8 cellular contexts compared by ENCODE assay signal in genomic region chr21:26169611-26170470, GRCh38. TPM values are rescaled to one million over a fixed set of nuclear protein-coding genes. Genes with fewer than 3 reads are reported as not detected.
DNase-seq lines count a peak whose midpoint lies in the region; ATAC-seq, FAIRE-seq and TF ChIP-seq lines count a peak whose summit lies in the region.

No MANE protein-coding gene starts in this region.

- DNase-seq in A549 (ENCODE audit: low read depth in 1 of 2, low spot score in 1 of 2) = peak; percentile 22 to 58
- DNase-seq in NCI-H2196 treated with DMSO at 0.1 percent for 48 hours (lab: John Stamatoyannopoulos, UW; ENCODE audit: unreplicated experiment) = peak; percentile 32
- DNase-seq in activated CD4-positive, alpha-beta T cell treated with anti-CD3 and anti-CD28 coated beads, Interleukin-2, amount 50 U/mL, for 48 hours = peak; percentile 54 to 66
- peak; percentile 10 for DNase-seq in effector CD4-positive, alpha-beta T cell
- DNase-seq in lower lobe of right lung = peak; percentile 75
- peak; percentile 44 to 46 for DNase-seq in stimulated activated CD4-positive, alpha-beta T cell treated with anti-CD3 and anti-CD28 coated beads, Interleukin-4, amount 100 ng/mL, for 4 hours

- FAIRE-seq in A549 (lab: Jason Lieb, UNC) = no peak

- H3K9me3 ChIP-seq in A549 = no peaks in the 10 kb centered on the region
- H3K9me3 ChIP-seq in lower lobe of right lung = no peaks in the 10 kb centered on the region

- no peak; the same call in 1 of the 2 replicates for TF ChIP-seq POLR2A in A549 (IDR thresholded peaks at IDR 0.05; ENCODE audit: low read length)

- intact Hi-C loops in lower lobe of right lung (cut with DNase I) = loop anchor here (10.0 kb wide), 1 partner anchor 275 kb away; no protein-coding TSS in a partner anchor

- WGBS in A549 (ENCODE audit: missing lambda C conversion rate) = 0% methylated on average over 13 of the region's 80 CpGs

- TF ChIP-seq CTCF in A549 (IDR thresholded peaks at IDR 0.05) (no peak), lower lobe of right lung (IDR thresholded peaks at IDR 0.05) (no peak)

- peak; percentile 69 to 81 for ATAC-seq in A549
- peak; percentile 39 for ATAC-seq in GM18867 (IDR thresholded peaks at IDR 0.05; ENCODE audit: unreplicated experiment)
- ATAC-seq in HG03066 (IDR thresholded peaks at IDR 0.05; ENCODE audit: low read depth, unreplicated experiment) = peak; percentile 46
- peak; percentile 75 to 79 for ATAC-seq in lower lobe of right lung

- H3K4me2 ChIP-seq in A549 = peak overlapping the region; percentile 65

- peak overlapping the region; percentile 92 to 96 for H3K27ac ChIP-seq in A549
- H3K27ac ChIP-seq in lower lobe of right lung = peak overlapping the region; percentile 85

- H3K4me1 ChIP-seq in A549 (peaks cover 38% of the 10 kb centered on the region), lower lobe of right lung (peaks cover 39% of the 10 kb centered on the region)

- H3K4me3 ChIP-seq in A549 (peak overlapping the region; percentile 87), lower lobe of right lung (peak overlapping the region; percentile 96)

- TF ChIP-seq EP300 in A549 (IDR thresholded peaks at IDR 0.05) = no peak

- POLR2A ChIA-PET in A549 (lab: Yijun Ruan, JAX) = interaction anchor here (1.8 kb wide), 1 partner anchor 30 kb away, joined by 8 read pairs; no protein-coding TSS in a partner anchor

- no peak for TF ChIP-seq RAD21 in A549 (conservative IDR thresholded peaks at IDR 0.05 in 1 of 2, IDR thresholded peaks at IDR 0.05 in 1 of 2)

- no peaks in the 10 kb centered on the region for H3K36me3 ChIP-seq in lower lobe of right lung

- CTCF ChIA-PET in A549 (lab: Yijun Ruan, JAX) = interaction anchor here (0.5 to 1.5 kb wide), 22 partner anchors 11 to 562 kb away, joined by 3 to 5 read pairs (median 3); no protein-coding TSS in a partner anchor

- H3K27me3 ChIP-seq in lower lobe of right lung (ENCODE audit: low read depth) = no peaks in the 10 kb centered on the region

TF ChIP-seq in A549, 52 proteins besides CTCF, POLR2A, EP300 and RAD21:
- TF ChIP-seq MAX (IDR thresholded peaks at IDR 0.05) (0 out of 2 replicates have a peak, but pooled peaks have one; percentile 15), ZFP36 (IDR thresholded peaks at IDR 0.05; ENCODE audit: borderline replicate concordance, partially characterized antibody) (no peak)
TF ChIP-seq in A549: peak in this region for 1.

RNA-seq across cellular contexts. Expression of gene APP, which starts 0.7 kb away (rescaled TPM):
- polyA plus RNA-seq in A549 (2011; rRNA removed) (526 and 565 TPM in 2 replicates), A549 (2017; fragmentation: RNase III; extraction: RNeasy Plus Mini Kit Qiagen cat#74134 plus additional on column Dnase treatment) (310 to 587 TPM (median 540 TPM) in 3 replicates)
- 222 and 228 TPM in 2 replicates for polyA plus RNA-seq in A549 (2012; cell fraction: cytosol; rRNA removed)
- 309 and 351 TPM in 2 replicates for polyA plus RNA-seq in A549 (2012; cell fraction: nucleus; rRNA removed)
- 398 and 486 TPM in 2 replicates for polyA minus RNA-seq in A549 (2011; rRNA and poly(A)+ RNA removed)
- total RNA-seq in lower lobe of right lung = 358 TPM

Comparison
In these comparisons a context has a peak if more than half of its experiments do, and no peak if none do; other contexts are left out.
1. Peak in every context shown above with its lines: DNase-seq, ATAC-seq, H3K4me3 ChIP-seq and H3K27ac ChIP-seq.
2. DNase-seq: peak in every context shown above with its lines; median percentile 75 in lower lobe of right lung; 60 in activated CD4-positive, alpha-beta T cell treated with anti-CD3 and anti-CD28 coated beads, Interleukin-2, amount 50 U/mL, for 48 hours; 45 in stimulated activated CD4-positive, alpha-beta T cell treated with anti-CD3 and anti-CD28 coated beads, Interleukin-4, amount 100 ng/mL, for 4 hours; 40 in A549; 32 in NCI-H2196 treated with DMSO at 0.1 percent for 48 hours; 10 in effector CD4-positive, alpha-beta T cell.